In genomic region chr14:35292051-35292769, GRCh38 we compare ENCODE assay signal across 8 cellular contexts. TPM values are rescaled to one million over a fixed set of nuclear protein-coding genes. Genes with fewer than 3 reads are reported as not detected.
DNase-seq lines count a peak whose midpoint lies in the region; ATAC-seq and TF ChIP-seq lines count a peak whose summit lies in the region.

Gene PSMA6 (plus strand): TSS chr14:35292382. CDS start chr14:35292477, 95 bp downstream.

- peak; percentile 98 for DNase-seq in GM04504 (ENCODE audit: low read depth)
- peak; percentile 99 for DNase-seq in NCI-H1048 (lab: John Stamatoyannopoulos, UW)
- peak; percentile 93 for DNase-seq in SK-N-SH
- peak; percentile 99 for DNase-seq in activated naive CD4-positive, alpha-beta T cell treated with anti-CD3 and anti-CD28 coated beads, Interleukin-2, amount 50 U/mL, for 16 hours
- peak; percentile 94 for DNase-seq in non-pigmented ciliary epithelial cell (ENCODE audit: low read depth)
- peak; percentile 100 for DNase-seq in superior temporal gyrus (ENCODE audit: extremely low spot score)

- H3F3A ChIP-seq in SK-N-SH (replicated peaks; ENCODE audit: insufficient read depth), result peaks cover 24% of the 10 kb centered on the region

- H3K4me2 ChIP-seq in SK-N-SH, result peak within 1 kb of the TSS; percentile 88

- H3K9me3 ChIP-seq in SK-N-SH (no peaks in the 10 kb centered on the region), gastroesophageal sphincter (no peaks in the 10 kb centered on the region)

- CTCF ChIA-PET in SK-N-SH (lab: Yijun Ruan, JAX), result interaction anchor here (0.6 to 1.2 kb wide), 7 partner anchors 15 to 151 kb away, joined by 3 to 5 read pairs (median 3); partner anchors contain the start of gene NFKBIA

- no peaks in the 10 kb centered on the region for H3K9me2 ChIP-seq in SK-N-SH

- H3K27ac ChIP-seq in SK-N-SH (ENCODE audit: low read depth in 2 of 2, low read length in 1 of 2), result peak within 1 kb of the TSS; percentile 84 to 87
- peak within 1 kb of the TSS; percentile 88 to 94 (median 93) for H3K27ac ChIP-seq in gastroesophageal sphincter

- H3K9ac ChIP-seq in SK-N-SH, result peak within 1 kb of the TSS; percentile 93

- no peak for TF ChIP-seq RAD21 in SK-N-SH (IDR thresholded peaks at IDR 0.05; ENCODE audit: low read length)

- H4K20me1 ChIP-seq in SK-N-SH (ENCODE audit: insufficient read depth), result peaks cover 11% of the 10 kb centered on the region

- peaks cover 2 to 13% of the 10 kb centered on the region in 2 experiments for H3K36me3 ChIP-seq in SK-N-SH (replicated peaks in 1 of 2; ENCODE audit: control insufficient read depth in 1 of 2, insufficient read depth in 2 of 2, low read length in 1 of 2)
- H3K36me3 ChIP-seq in gastroesophageal sphincter, result no peaks in the 10 kb centered on the region

- peak; percentile 89 for ATAC-seq in HG02571 (IDR thresholded peaks at IDR 0.05; ENCODE audit: unreplicated experiment)
- ATAC-seq in gastroesophageal sphincter, result peak; percentile 100

- H2AFZ ChIP-seq in SK-N-SH (ENCODE audit: low read depth), result peak within 1 kb of the TSS; percentile 99

- TF ChIP-seq POLR2A in gastroesophageal sphincter (IDR thresholded peaks at IDR 0.05), result peak; percentile 63 to 67

- H3K27me3 ChIP-seq in SK-N-SH (ENCODE audit: insufficient read depth) (no peaks in the 10 kb centered on the region), gastroesophageal sphincter (no peaks in the 10 kb centered on the region)

- peaks cover 50% of the 10 kb centered on the region for H3K79me2 ChIP-seq in SK-N-SH (ENCODE audit: insufficient read depth)

- under 1% methylated on average over 34 of the region's 40 CpGs for WGBS in SK-N-SH (ENCODE audit: low lambda C conversion rate)
- 0% methylated on average over 2 to 3 of the region's 40 CpGs for WGBS in gastroesophageal sphincter (ENCODE audit: low coverage in 1 of 2), 2 donors

- POLR2A ChIA-PET in SK-N-SH (lab: Yijun Ruan, JAX), result interaction anchor here (0.6 to 1.9 kb wide), 9 partner anchors 14 to 534 kb away, joined by 3 to 21 read pairs (median 4); partner anchors contain the start of genes BRMS1L, INSM2, NFKBIA and PPP2R3C

- no peaks in the 10 kb centered on the region; a peak in 3 of 4 replicates for H3K4me1 ChIP-seq in SK-N-SH (ENCODE audit: control insufficient read depth in 1 of 2, insufficient read depth in 2 of 2, low read depth in 1 of 2, low read length in 1 of 2)
- H3K4me1 ChIP-seq in gastroesophageal sphincter, result peaks cover 2 to 51% (median 21%) of the 10 kb centered on the region in 3 donors

- H3K4me3 ChIP-seq in SK-N-SH (ENCODE audit: low read depth in 2 of 2, low read length in 1 of 2) (peak within 1 kb of the TSS; percentile 82 to 91), gastroesophageal sphincter (peak within 1 kb of the TSS; percentile 63 to 97)

- TF ChIP-seq EP300 in SK-N-SH (IDR thresholded peaks at IDR 0.05; ENCODE audit: borderline replicate concordance in 1 of 2, low read depth in 1 of 2, low read length in 1 of 2) (peak in 1 of 2 experiments; percentile 21; a peak in 1 of 4 replicates), gastroesophageal sphincter (IDR thresholded peaks at IDR 0.05) (no peak)

- TF ChIP-seq CTCF in SK-N-SH (IDR thresholded peaks at IDR 0.05) (no peak), gastroesophageal sphincter (IDR thresholded peaks at IDR 0.05) (peak in 1 of 4 experiments; percentile 12)

TF ChIP-seq in SK-N-SH, 30 proteins besides CTCF, POLR2A, EP300 and RAD21 (continues in another document):
- TF ChIP-seq JUND (IDR thresholded peaks at IDR 0.05) (no peak), TEAD4 (IDR thresholded peaks at IDR 0.05; ENCODE audit: borderline replicate concordance, insufficient read depth) (no peak), FOXJ3 (CRISPR knock-in tag; IDR thresholded peaks at IDR 0.05) (no peak), EZH2phosphoT487 (IDR thresholded peaks at IDR 0.05; ENCODE audit: borderline replicate concordance, low read depth) (no peak), TCF12 (IDR thresholded peaks at IDR 0.05) (peak; percentile 30; the same call in 1 of the 2 replicates), MXI1 (IDR thresholded peaks at IDR 0.05; ENCODE audit: low read depth, low read length) (peak; percentile 78), USF2 (IDR thresholded peaks at IDR 0.05; ENCODE audit: borderline replicate concordance, low read depth, low read length) (no peak), RFX5 (IDR thresholded peaks at IDR 0.05; ENCODE audit: low read length) (no peak), POLR2AphosphoS5 (IDR thresholded peaks at IDR 0.05; ENCODE audit: low read depth, low read length) (peak; percentile 88), RXRA (IDR thresholded peaks at IDR 0.05; ENCODE audit: borderline replicate concordance, low read depth) (no peak), FOSL2 (IDR thresholded peaks at IDR 0.05; ENCODE audit: borderline replicate concordance, low read depth) (no peak), ELF1 (IDR thresholded peaks at IDR 0.05) (peak; percentile 93), GATA2 (CRISPR knock-in tag; IDR thresholded peaks at IDR 0.05) (no peak), TAF1 (IDR thresholded peaks at IDR 0.05; ENCODE audit: borderline replicate concordance, low read depth, low read length) (peak; percentile 88), YY1 (IDR thresholded peaks at IDR 0.05; ENCODE audit: low read depth) (no peak; the same call in 1 of the 2 replicates), REST (IDR thresholded peaks at IDR 0.05; ENCODE audit: low read depth, low read length) (no peak), PBX3 (IDR thresholded peaks at IDR 0.05) (no peak), USF1 (IDR thresholded peaks at IDR 0.05; ENCODE audit: borderline replicate concordance, low read depth) (no peak), RCOR1 (IDR thresholded peaks at IDR 0.05; ENCODE audit: low read length) (no peak), SMC3 (IDR thresholded peaks at IDR 0.05; ENCODE audit: low read depth, low read length) (no peak), CHD2 (IDR thresholded peaks at IDR 0.05; ENCODE audit: low read length, partially characterized antibody) (peak; percentile 85)

RNA-seq across cellular contexts. Expression of gene PSMA6, which starts in this region (rescaled TPM):
- 174 and 227 TPM in 2 replicates for polyA plus RNA-seq in SK-N-SH (2012; rRNA removed)
- polyA plus RNA-seq in SK-N-SH (2012; cell fraction: cytosol; rRNA removed), result 237 and 272 TPM in 2 replicates
- polyA plus RNA-seq in SK-N-SH (2012; cell fraction: nucleus; rRNA removed), result 74.5 and 150 TPM in 2 replicates
- total RNA-seq in gastroesophageal sphincter, result 100 to 1,000 TPM in 3 of 4 donors, 10 to 100 TPM in 1; 97.4 to 157 (median 133) TPM

Comparison
In these comparisons a context has a peak if more than half of its experiments do, and no peak if none do; other contexts are left out.
1. Peak in every context shown above with its lines: DNase-seq, ATAC-seq, H3K4me3 ChIP-seq and H3K27ac ChIP-seq.